ENCODE assay signal across 13 cellular contexts in the genomic region with DNA sequence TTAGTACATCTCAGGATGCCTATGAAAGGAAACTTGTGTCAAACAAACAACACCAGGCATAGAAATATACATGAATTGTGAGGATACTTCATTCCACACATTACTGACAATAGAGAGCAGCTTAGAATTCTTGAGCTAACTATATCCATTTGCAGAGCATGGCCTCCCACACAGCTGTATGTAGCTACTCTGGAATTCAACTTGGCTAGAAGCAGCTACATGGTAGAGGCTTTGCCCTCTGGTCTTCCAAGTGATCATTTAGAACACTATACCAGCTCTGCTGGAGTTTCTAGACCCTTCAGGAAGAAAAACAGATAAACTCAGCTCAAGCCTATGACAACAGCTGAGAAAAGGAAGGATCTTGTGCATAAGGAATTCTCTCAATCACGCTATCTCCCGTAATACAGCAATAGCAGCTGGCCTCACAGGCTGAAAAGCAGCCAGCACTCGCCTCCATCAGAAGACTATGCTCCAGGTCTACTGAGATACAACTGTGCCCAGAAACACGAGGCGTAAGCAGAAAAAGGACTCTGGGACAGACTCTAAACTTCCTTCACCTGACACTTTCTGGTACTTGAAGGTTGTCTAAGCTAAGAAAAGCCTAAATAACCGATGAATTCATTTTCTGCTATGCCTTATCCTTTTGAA. TPM values are rescaled to one million over a fixed set of nuclear protein-coding genes. Genes with fewer than 3 reads are reported as not detected.
DNase-seq lines count a peak whose midpoint lies in the region; ATAC-seq, FAIRE-seq and TF ChIP-seq lines count a peak whose summit lies in the region.
"Had no signal": no experiment of that assay in that cellular context is flagged by ENCODE, and none has a peak within 500 bp of the region (broad histone marks: within the 10 kb centered on the region; RNA-seq: fewer than 3 reads in every experiment).

No MANE protein-coding gene starts in this region.

- H3K27me3 ChIP-seq in GM23248 (replicated peaks; ENCODE audit: insufficient read depth): no peaks in the 10 kb centered on the region
- no peaks in the 10 kb centered on the region for H3K27me3 ChIP-seq in body of pancreas
- no peaks in the 10 kb centered on the region for H3K27me3 ChIP-seq in right cardiac atrium (ENCODE audit: control insufficient read depth, insufficient read depth)
- H3K27me3 ChIP-seq in stomach: no peaks in the 10 kb centered on the region
- H3K27me3 ChIP-seq in HAP-1 (ENCODE audit: low read depth): no peaks in the 10 kb centered on the region

- CTCF ChIA-PET in activated CD4-positive, alpha-beta T cell treated with anti-CD3 and anti-CD28 coated beads for 36 hours (lab: Charles Lee): interaction anchor here (0.5 to 3.5 kb wide), 10 partner anchors 8 to 339 kb away, joined by 3 to 22 read pairs (median 3); no protein-coding TSS in a partner anchor

- no peaks in the 10 kb centered on the region for H4K20me1 ChIP-seq in GM23248 (ENCODE audit: insufficient read depth)

- TF ChIP-seq EP300 in stomach (IDR thresholded peaks at IDR 0.05): no peak

- no peak overlapping the region for H2AFZ ChIP-seq in GM23248

- no peaks in the 10 kb centered on the region for H3K9me2 ChIP-seq in GM23248 (ENCODE audit: insufficient read depth)

- no peak overlapping the region for H3K27ac Mint-ChIP-seq in activated CD4-positive, alpha-beta T cell treated with anti-CD3 and anti-CD28 coated beads for 36 hours
- H3K27ac Mint-ChIP-seq in activated T-helper 1 cell treated with anti-CD3 and anti-CD28 coated beads, Interleukin-12 subunit alpha, Interleukin-12 subunit beta, Interleukin-2, Interleukin-4 antibody, amounts not matched to agents 30 ng/mL and 10 ng/mL and 1 ng/mL, durations not matched to agents 14 hours and 24 hours and 36 hours: no peak overlapping the region

- no peak overlapping the region for H3K4me3 ChIP-seq in GM23248
- no peak overlapping the region for H3K4me3 ChIP-seq in body of pancreas
- H3K4me3 ChIP-seq in right cardiac atrium (ENCODE audit: low read length): no peak overlapping the region
- no peak overlapping the region for H3K4me3 ChIP-seq in stomach
- no peak overlapping the region for H3K4me3 ChIP-seq in HAP-1

- no peak overlapping the region for H3K9ac ChIP-seq in GM23248

- peak; percentile 66 for DNase-seq in GM23248
- no peak for DNase-seq in body of pancreas
- DNase-seq in right cardiac atrium: peak in 1 of 3 donors; percentile 64
- DNase-seq in stomach: no peak
- no peak for DNase-seq in HAP-1 (ENCODE audit: low spot score in 2 of 2)
- DNase-seq in activated CD4-positive, alpha-beta T cell treated with anti-CD3 and anti-CD28 coated beads for 36 hours: no peak
- no peak for DNase-seq in activated T-helper 1 cell treated with anti-CD3 and anti-CD28 coated beads, Interleukin-12 subunit alpha, Interleukin-12 subunit beta, Interleukin-2, Interleukin-4 antibody, amounts not matched to agents 30 ng/mL and 10 ng/mL and 1 ng/mL, durations not matched to agents 14 hours and 24 hours and 36 hours (ENCODE audit: low spot score)
- no peak for DNase-seq in D721Med (ENCODE audit: insufficient read length, low spot score)
- DNase-seq: activated T-cell treated with anti-CD3 and anti-CD28 coated beads, Interleukin-2, amount 50 U/mL, for 48 hours; occipital lobe; PC-3 had no signal

- peaks cover 13% of the 10 kb centered on the region for H3K36me3 Mint-ChIP-seq in activated CD4-positive, alpha-beta T cell treated with anti-CD3 and anti-CD28 coated beads for 36 hours (ENCODE audit: low read depth)
- peaks cover 27% of the 10 kb centered on the region for H3K36me3 Mint-ChIP-seq in activated T-helper 1 cell treated with anti-CD3 and anti-CD28 coated beads, Interleukin-12 subunit alpha, Interleukin-12 subunit beta, Interleukin-2, Interleukin-4 antibody, amounts not matched to agents 30 ng/mL and 10 ng/mL and 1 ng/mL, durations not matched to agents 14 hours and 24 hours and 36 hours (ENCODE audit: low read depth)

- no peaks in the 10 kb centered on the region for H3K79me2 ChIP-seq in GM23248 (ENCODE audit: insufficient read depth)

- no peak for ATAC-seq in body of pancreas
- peak; percentile 30 to 36 for ATAC-seq in right cardiac atrium
- no peak for ATAC-seq in activated CD4-positive, alpha-beta T cell treated with anti-CD3 and anti-CD28 coated beads for 36 hours
- ATAC-seq: PC-3 had no signal

- TF ChIP-seq POLR2A in body of pancreas (IDR thresholded peaks at IDR 0.05) (no peak), stomach (IDR thresholded peaks at IDR 0.05) (no peak)

- H3K9me3 Mint-ChIP-seq in activated CD4-positive, alpha-beta T cell treated with anti-CD3 and anti-CD28 coated beads for 36 hours (ENCODE audit: low read depth): no peaks in the 10 kb centered on the region
- H3K9me3 Mint-ChIP-seq in activated T-helper 1 cell treated with anti-CD3 and anti-CD28 coated beads, Interleukin-12 subunit alpha, Interleukin-12 subunit beta, Interleukin-2, Interleukin-4 antibody, amounts not matched to agents 30 ng/mL and 10 ng/mL and 1 ng/mL, durations not matched to agents 14 hours and 24 hours and 36 hours: no peaks in the 10 kb centered on the region

- 0 out of 2 replicates have a peak, but pooled peaks cover 6% of the 10 kb centered on the region for H3K36me3 ChIP-seq in GM23248 (ENCODE audit: low read depth)
- no peaks in the 10 kb centered on the region for H3K36me3 ChIP-seq in body of pancreas (replicated peaks in 1 of 2; ENCODE audit: insufficient read depth in 1 of 2, low read depth in 2 of 2)
- H3K36me3 ChIP-seq in stomach: peaks cover 0 to 20% (median 8%) of the 10 kb centered on the region in 4 donors
- no peaks in the 10 kb centered on the region for H3K36me3 ChIP-seq in HAP-1 (replicated peaks)

- no peak for FAIRE-seq in D721Med (lab: Jason Lieb, UNC)
- FAIRE-seq: endothelial cell of umbilical vein had no signal

- in situ Hi-C loops in GM23248 (cut with MboI) (no loop called here), HAP-1 (cut with MboI; ENCODE audit: low sequenced_read_pairs) (no loop called here)

- H3K4me1 Mint-ChIP-seq in activated CD4-positive, alpha-beta T cell treated with anti-CD3 and anti-CD28 coated beads for 36 hours: peaks cover 19% of the 10 kb centered on the region
- H3K4me1 Mint-ChIP-seq in activated T-helper 1 cell treated with anti-CD3 and anti-CD28 coated beads, Interleukin-12 subunit alpha, Interleukin-12 subunit beta, Interleukin-2, Interleukin-4 antibody, amounts not matched to agents 30 ng/mL and 10 ng/mL and 1 ng/mL, durations not matched to agents 14 hours and 24 hours and 36 hours (ENCODE audit: low read depth): peaks cover 26% of the 10 kb centered on the region

- H3K27me3 Mint-ChIP-seq in activated CD4-positive, alpha-beta T cell treated with anti-CD3 and anti-CD28 coated beads for 36 hours: no peaks in the 10 kb centered on the region
- H3K27me3 Mint-ChIP-seq in activated T-helper 1 cell treated with anti-CD3 and anti-CD28 coated beads, Interleukin-12 subunit alpha, Interleukin-12 subunit beta, Interleukin-2, Interleukin-4 antibody, amounts not matched to agents 30 ng/mL and 10 ng/mL and 1 ng/mL, durations not matched to agents 14 hours and 24 hours and 36 hours (ENCODE audit: insufficient read depth): no peaks in the 10 kb centered on the region

- peaks cover 10% of the 10 kb centered on the region for H3F3A ChIP-seq in GM23248 (ENCODE audit: insufficient read depth)

- H3K4me1 ChIP-seq in GM23248 (ENCODE audit: insufficient read depth): peaks cover 35% of the 10 kb centered on the region
- H3K4me1 ChIP-seq in body of pancreas: peaks cover 41% of the 10 kb centered on the region
- H3K4me1 ChIP-seq in right cardiac atrium (ENCODE audit: control insufficient read depth, insufficient read depth, low read length): no peaks in the 10 kb centered on the region
- peaks cover 12 to 66% (median 42%) of the 10 kb centered on the region in 4 donors for H3K4me1 ChIP-seq in stomach
- H3K4me1 ChIP-seq in HAP-1: no peaks in the 10 kb centered on the region

- peak overlapping the region; percentile 56 for H3K4me2 ChIP-seq in GM23248 (ENCODE audit: unreplicated experiment)

- no peak for TF ChIP-seq CTCF in body of pancreas (IDR thresholded peaks at IDR 0.05)
- no peak for TF ChIP-seq CTCF in stomach (IDR thresholded peaks at IDR 0.05)
- no peak for TF ChIP-seq CTCF in D721Med (IDR thresholded peaks at IDR 0.05; ENCODE audit: insufficient read depth, missing control alignments)

- POLR2A ChIA-PET in activated CD4-positive, alpha-beta T cell treated with anti-CD3 and anti-CD28 coated beads for 36 hours (lab: Charles Lee): no interaction called here

- 90 to 92% methylated on average over 6 of the region's 6 CpGs for WGBS in GM23248 (ENCODE audit: low coverage in 1 of 2, low lambda C conversion rate in 2 of 2, missing lambda C conversion rate in 2 of 2), 2 experiments
- WGBS in body of pancreas, 2 donors: 70 to 87% methylated on average over 6 of the region's 6 CpGs
- WGBS in right cardiac atrium: 46% methylated on average over 6 of the region's 6 CpGs
- WGBS in stomach, 5 donors: 52 to 68% (median 59%) methylated on average over 6 of the region's 6 CpGs

- H3K9me3 ChIP-seq in GM23248 (ENCODE audit: low read depth): no peaks in the 10 kb centered on the region
- no peaks in the 10 kb centered on the region for H3K9me3 ChIP-seq in body of pancreas
- no peaks in the 10 kb centered on the region for H3K9me3 ChIP-seq in right cardiac atrium (ENCODE audit: control insufficient read depth, low read length)
- H3K9me3 ChIP-seq in stomach: no peaks in the 10 kb centered on the region
- H3K9me3 ChIP-seq in HAP-1: no peaks in the 10 kb centered on the region

- H3K27ac ChIP-seq in GM23248: no peak overlapping the region
- peak overlapping the region in 3 of 4 donors; percentile 3 to 72 (median 4) for H3K27ac ChIP-seq in body of pancreas
- no peak overlapping the region for H3K27ac ChIP-seq in right cardiac atrium (ENCODE audit: low read length)
- H3K27ac ChIP-seq in stomach: peak overlapping the region in 3 of 5 donors; percentile 57 to 80 (median 63)

- intact Hi-C loops in body of pancreas (cut with DNase I) (no loop called here), right cardiac atrium (cut with DNase I) (loop anchor here in 2 of 4 donors (5.0 kb wide), 2 partner anchors 209 to 339 kb away; a partner anchor contains a TSS), stomach (cut with DNase I; ENCODE audit: low total_unique reads) (no loop called here)
- intact Hi-C loops in activated CD4-positive, alpha-beta T cell treated with anti-CD3 and anti-CD28 coated beads for 36 hours (cut with DNase I, micrococcal nuclease): no loop called here
- intact Hi-C loops in activated T-helper 1 cell treated with anti-CD3 and anti-CD28 coated beads, Interleukin-12 subunit alpha, Interleukin-12 subunit beta, Interleukin-2, Interleukin-4 antibody, amounts not matched to agents 30 ng/mL and 10 ng/mL and 1 ng/mL, durations not matched to agents 14 hours and 24 hours and 36 hours (cut with micrococcal nuclease): no loop called here

- H3K4me3 Mint-ChIP-seq in activated CD4-positive, alpha-beta T cell treated with anti-CD3 and anti-CD28 coated beads for 36 hours: no peak overlapping the region
- no peak overlapping the region for H3K4me3 Mint-ChIP-seq in activated T-helper 1 cell treated with anti-CD3 and anti-CD28 coated beads, Interleukin-12 subunit alpha, Interleukin-12 subunit beta, Interleukin-2, Interleukin-4 antibody, amounts not matched to agents 30 ng/mL and 10 ng/mL and 1 ng/mL, durations not matched to agents 14 hours and 24 hours and 36 hours

RNA-seq across cellular contexts. Expression of a gene that starts 50.6 kb away (rescaled TPM):
- not detected in 2 replicates for total RNA-seq in GM23248 (2014; rRNA removed; shearing (Covaris generic))
- polyA plus RNA-seq in GM23248 (2016; fragmentation: Nextera tagmentation; extraction: Ambion mirVana) (0.23 TPM in 1 of 2 replicates, not detected in the other), right cardiac atrium (43.0 TPM), stomach (10 to 100 TPM in 2 of 3 donors, 1 to 10 TPM in 1; 8.7 to 51.0 (median 10.5) TPM)
- total RNA-seq in body of pancreas (10 to 100 TPM in 1 of 2 donors, 1 to 10 TPM in 1; 1.0 to 16.8 TPM), right cardiac atrium (10 to 100 TPM in 1 of 4 donors, 1 to 10 TPM in 3; 5.2 to 13.4 (median 5.9) TPM), stomach (10 to 100 TPM in 2 of 5 donors, under 1 TPM in 1, not detected in 2; 0.87 to 73.6 (median 22.9) TPM)
- total RNA-seq in activated CD4-positive, alpha-beta T cell treated with anti-CD3 and anti-CD28 coated beads for 36 hours: not detected
- total RNA-seq in activated T-helper 1 cell treated with anti-CD3 and anti-CD28 coated beads, Interleukin-12 subunit alpha, Interleukin-12 subunit beta, Interleukin-2, Interleukin-4 antibody, amounts not matched to agents 30 ng/mL and 10 ng/mL and 1 ng/mL, durations not matched to agents 14 hours and 24 hours and 36 hours: 0.22 TPM in 1 of 2 replicates, not detected in the other
- total RNA-seq: endothelial cell of umbilical vein had no signal
- polyA plus RNA-seq: endothelial cell of umbilical vein had no signal

RNA-seq across cellular contexts. Expression of a gene that starts 58.3 kb away (rescaled TPM):
- not detected in 2 replicates for total RNA-seq in GM23248 (2014; rRNA removed; shearing (Covaris generic))
- polyA plus RNA-seq in GM23248 (2016; fragmentation: Nextera tagmentation; extraction: Ambion mirVana) (not detected in 2 replicates), right cardiac atrium (not detected), stomach (not detected)
- total RNA-seq in body of pancreas (1 to 10 TPM in 1 of 2 donors, not detected in 1; 7.3 TPM), right cardiac atrium (under 1 TPM in 1 of 4 donors, not detected in 3; 0.72 TPM), stomach (10 to 100 TPM in 1 of 5 donors, not detected in 4; 18.9 TPM)
- not detected for total RNA-seq in activated CD4-positive, alpha-beta T cell treated with anti-CD3 and anti-CD28 coated beads for 36 hours
- total RNA-seq in activated T-helper 1 cell treated with anti-CD3 and anti-CD28 coated beads, Interleukin-12 subunit alpha, Interleukin-12 subunit beta, Interleukin-2, Interleukin-4 antibody, amounts not matched to agents 30 ng/mL and 10 ng/mL and 1 ng/mL, durations not matched to agents 14 hours and 24 hours and 36 hours: not detected in 2 replicates
- total RNA-seq: endothelial cell of umbilical vein, lung microvascular endothelial cell, occipital lobe, PC-3 had no signal
- polyA plus RNA-seq: endothelial cell of umbilical vein had no signal

Comparison
In these comparisons a context has a peak if more than half of its experiments do, and no peak if none do; other contexts are left out.
1. H3K27ac ChIP-seq: peak in body of pancreas (3 of 4) and stomach (3 of 5); none in GM23248 (single experiment) and right cardiac atrium (single experiment).
2. ATAC-seq: peak in right cardiac atrium (2 of 2); none in body of pancreas (single experiment) and activated CD4-positive, alpha-beta T cell treated with anti-CD3 and anti-CD28 coated beads for 36 hours (single experiment).